Comparison of ENCODE assay signal across 2 cellular contexts in genomic region chr6:148447521-148448230, GRCh38.
TF ChIP-seq lines count a peak whose summit lies in the region.

No MANE protein-coding gene starts in this region.

TF ChIP-seq in HepG2, 621 proteins besides CTCF, POLR2A, EP300 and RAD21:
- TF ChIP-seq MNT (IDR thresholded peaks at IDR 0.05) = 0 out of 2 replicates have a peak, but pooled peaks have one; percentile 4
- TF ChIP-seq SYNCRIP (IDR thresholded peaks at IDR 0.05; ENCODE audit: insufficient read depth, low read depth, low read length) = no peak

TF ChIP-seq in H1, 55 proteins besides CTCF, POLR2A, EP300 and RAD21:
- TF ChIP-seq TAF7 (optimal IDR thresholded peaks at IDR 0.05; ENCODE audit: borderline replicate concordance, low read depth, low read length) (no peak), USF2 (IDR thresholded peaks at IDR 0.05; ENCODE audit: low read length) (no peak), ZNF274 (IDR thresholded peaks at IDR 0.05; ENCODE audit: borderline replicate concordance, extremely low read depth, low read length) (no peak), HDAC6 (IDR thresholded peaks at IDR 0.05; ENCODE audit: low read depth, low read length) (no peak), TCF12 (IDR thresholded peaks at IDR 0.05; ENCODE audit: low read depth, low read length) (no peak), BACH1 (IDR thresholded peaks at IDR 0.05; ENCODE audit: low read length) (no peak), SP2 (IDR thresholded peaks at IDR 0.05; ENCODE audit: low read length) (no peak), SP1 (IDR thresholded peaks at IDR 0.05; ENCODE audit: low read depth, low read length) (no peak), YY1 (IDR thresholded peaks at IDR 0.05; ENCODE audit: low read depth, low read length) (no peak), KDM4A (IDR thresholded peaks at IDR 0.05; ENCODE audit: low read depth, low read length, severe bottlenecking) (no peak), EZH2 (IDR thresholded peaks at IDR 0.05; ENCODE audit: low read depth, low read length, severe bottlenecking) (no peak), JUND (IDR thresholded peaks at IDR 0.05; ENCODE audit: low read length) (no peak)
